Comparison of ENCODE assay signal across 8 cellular contexts in the genomic region with DNA sequence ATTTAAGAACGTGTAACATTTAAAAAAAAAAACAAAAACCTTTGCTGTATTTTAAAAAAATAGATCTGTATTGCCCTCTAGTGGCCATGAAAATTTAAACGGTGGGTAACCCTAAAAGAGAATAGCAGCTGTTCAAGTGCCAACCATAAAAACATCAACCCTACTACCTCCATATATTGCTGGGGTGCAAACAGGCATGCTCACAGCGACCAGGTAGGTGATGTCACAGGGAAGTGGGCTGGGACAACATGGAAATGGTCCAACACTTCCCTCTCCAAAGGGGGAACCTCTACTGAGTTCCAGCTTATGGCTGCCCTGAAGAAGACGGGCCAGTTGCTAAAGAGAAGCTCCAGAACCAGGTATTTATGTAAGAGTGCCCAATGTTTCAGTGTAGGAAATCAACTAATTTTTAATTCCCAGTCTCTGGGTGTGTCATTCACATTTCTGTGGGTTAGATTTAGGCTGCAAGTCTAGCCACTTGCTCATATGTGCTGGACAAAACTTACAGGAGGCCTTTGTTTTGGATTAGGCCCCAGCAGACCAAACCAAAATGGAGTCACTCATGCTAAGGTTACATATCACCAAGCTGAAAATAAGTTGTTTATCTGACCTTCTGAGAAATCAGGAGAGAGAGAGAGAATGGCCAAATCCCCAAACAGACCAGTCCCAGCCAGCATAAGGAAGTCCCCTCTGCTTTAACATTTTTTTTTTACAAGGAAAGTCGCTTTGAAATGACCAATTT. TPM values are rescaled to one million over a fixed set of nuclear protein-coding genes. Genes with fewer than 3 reads are reported as not detected.
DNase-seq lines count a peak whose midpoint lies in the region; ATAC-seq, FAIRE-seq and TF ChIP-seq lines count a peak whose summit lies in the region.
"Had no signal": no experiment of that assay in that cellular context is flagged by ENCODE, and none has a peak within 500 bp of the region (broad histone marks: within the 10 kb centered on the region; RNA-seq: fewer than 3 reads in every experiment).

No MANE protein-coding gene starts in this region.

- H3K4me2 ChIP-seq in Loucy (ENCODE audit: low read depth, low read length, poor library complexity, severe bottlenecking), result no peak overlapping the region

- H3K9me2 ChIP-seq in Loucy (replicated peaks; ENCODE audit: low read depth, low read length), result no peaks in the 10 kb centered on the region

- in situ Hi-C loops in G401 (cut with HindIII; ENCODE audit: low sequenced_read_pairs), result no loop called here

- no peak for ATAC-seq in HG02678 (IDR thresholded peaks at IDR 0.05; ENCODE audit: unreplicated experiment)
- ATAC-seq: T-cell had no signal

- H2AFZ ChIP-seq in Loucy (ENCODE audit: low read length), result no peak overlapping the region; the same call in 1 of the 2 replicates

- H3K9ac ChIP-seq in Loucy (ENCODE audit: low read depth, low read length, poor library complexity, severe bottlenecking), result no peak overlapping the region

- DNase-seq in G401 (ENCODE audit: low spot score) (peak; percentile 30), inferior parietal cortex (ENCODE audit: extremely low spot score) (peak; percentile 65), COLO668 (lab: John Stamatoyannopoulos, UW; ENCODE audit: unreplicated experiment) (no peak), ecto neural progenitor cell (ENCODE audit: low spot score) (no peak)

- no peaks in the 10 kb centered on the region for H3K4me1 ChIP-seq in Loucy (ENCODE audit: insufficient read depth, low read length, poor library complexity, severe bottlenecking)

- H3K4me3 ChIP-seq in Loucy (ENCODE audit: low read length, poor library complexity, severe bottlenecking), result no peak overlapping the region

- no peaks in the 10 kb centered on the region for H3K36me3 ChIP-seq in Loucy (ENCODE audit: insufficient read depth, low read length)

- H3F3A ChIP-seq in Loucy (ENCODE audit: low read depth), result no peaks in the 10 kb centered on the region

- no peaks in the 10 kb centered on the region for H3K79me2 ChIP-seq in Loucy (ENCODE audit: insufficient read depth, low read length)

- no peaks in the 10 kb centered on the region for H3K27me3 ChIP-seq in Loucy (ENCODE audit: insufficient read depth, low read length, poor library complexity, severe bottlenecking)

- peaks cover 3% of the 10 kb centered on the region; the same call in 1 of the 2 replicates for H3K9me3 ChIP-seq in Loucy (ENCODE audit: insufficient read depth, low read depth, low read length)

- TF ChIP-seq CTCF in Loucy (conservative IDR thresholded peaks at IDR 0.05; ENCODE audit: low read length), result peak; percentile 62

- FAIRE-seq in TTC549 (lab: Jason Lieb, UNC), result peak; percentile 91

- no peaks in the 10 kb centered on the region for H4K20me1 ChIP-seq in Loucy (ENCODE audit: insufficient read depth, low read length, poor library complexity, severe bottlenecking)

RNA-seq across cellular contexts. Expression of gene SKA1, which starts 54.5 kb away (rescaled TPM):
- 16.7 and 32.6 TPM in 2 replicates for total RNA-seq in G401 (2014; rRNA removed; shearing (Covaris generic))

Comparison
In these comparisons a context has a peak if more than half of its experiments do, and no peak if none do; other contexts are left out.
1. DNase-seq: peak in G401 (single experiment) and inferior parietal cortex (single experiment); none in COLO668 (single experiment) and ecto neural progenitor cell (single experiment).